20 cellular contexts compared by ENCODE assay signal in the genomic region with DNA sequence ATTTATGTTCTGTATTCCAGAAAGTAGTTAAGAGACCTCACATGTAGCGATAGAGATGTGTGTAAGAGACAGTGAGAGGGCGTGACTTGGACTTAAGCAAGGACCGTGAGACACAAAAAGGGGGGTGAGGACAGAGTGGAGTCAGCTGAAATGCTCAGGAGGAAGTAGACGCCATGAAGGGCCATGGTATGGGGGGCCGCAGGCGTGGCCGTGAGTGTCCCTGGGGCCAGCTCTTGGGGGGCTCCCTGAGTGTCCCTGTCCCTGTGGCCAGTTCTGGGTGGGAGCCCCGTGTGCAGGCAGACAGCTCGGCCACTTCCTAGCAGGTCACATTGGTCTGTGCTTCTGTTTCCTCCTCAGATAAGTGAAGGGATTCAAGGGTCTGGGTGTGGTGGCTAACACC. TPM values are rescaled to one million over a fixed set of nuclear protein-coding genes. Genes with fewer than 3 reads are reported as not detected.
DNase-seq lines count a peak whose midpoint lies in the region; ATAC-seq, FAIRE-seq and TF ChIP-seq lines count a peak whose summit lies in the region.
"Had no signal": no experiment of that assay in that cellular context is flagged by ENCODE, and none has a peak within 500 bp of the region (broad histone marks: within the 10 kb centered on the region; RNA-seq: fewer than 3 reads in every experiment).

No MANE protein-coding gene starts in this region.

- TF ChIP-seq CTCF in right atrium auricular region (IDR thresholded peaks at IDR 0.05) = no peak
- TF ChIP-seq CTCF in fibroblast of villous mesenchyme (IDR thresholded peaks at IDR 0.05; ENCODE audit: insufficient read depth, low read depth, low read length) = no peak
- no peak for TF ChIP-seq CTCF in nephron progenitor cell (IDR thresholded peaks at IDR 0.05)

- peaks cover 54% of the 10 kb centered on the region for H3K36me3 Mint-ChIP-seq in nephron progenitor cell (ENCODE audit: low read depth)

- H3K36me3 ChIP-seq in right atrium auricular region = peaks cover 71% of the 10 kb centered on the region
- peaks cover 76 to 83% of the 10 kb centered on the region in 2 donors for H3K36me3 ChIP-seq in mucosa of rectum (ENCODE audit: control insufficient read depth in 2 of 2, insufficient read depth in 2 of 2, low read length in 2 of 2)

- no peak overlapping the region for H3K27ac Mint-ChIP-seq in nephron progenitor cell
- H3K27ac Mint-ChIP-seq: activated B cell treated with CpG ODN at 0.5 μM for 24 hours; CD4-positive, CD25-positive, alpha-beta regulatory T cell had no signal

- no peaks in the 10 kb centered on the region for H3K9me3 Mint-ChIP-seq in nephron progenitor cell
- H3K9me3 Mint-ChIP-seq: activated B cell treated with CpG ODN at 0.5 μM for 24 hours; activated T-helper 17 cell treated with anti-CD3 and anti-CD28 coated beads, Interleukin-2, amount 50 U/mL, for 72 hours had no signal

- DNase-seq in Right ventricle myocardium inferior (ENCODE audit: missing footprints) = peak; percentile 45
- DNase-seq in right atrium auricular region (ENCODE audit: low spot score) = no peak
- peak; percentile 42 for DNase-seq in fibroblast of villous mesenchyme (ENCODE audit: low read depth)
- DNase-seq in GM12891 (ENCODE audit: insufficient read length, low spot score) = no peak
- no peak for DNase-seq in AG08396 (ENCODE audit: low spot score)
- no peak for DNase-seq in nephron progenitor cell
- DNase-seq: activated B cell treated with CpG ODN at 0.5 μM for 24 hours; activated CD8-positive, alpha-beta memory T cell treated with anti-CD3 and anti-CD28 coated beads for 24 hours; CD4-positive, CD25-positive, alpha-beta regulatory T cell; DMS79; glutamatergic neuron; NCI-H2081 treated with DMSO at 0.1 percent for 48 hours; NCI-H69; occipital lobe had no signal

- H3K27ac ChIP-seq in right atrium auricular region (no peak overlapping the region), mucosa of rectum (ENCODE audit: low read depth in 2 of 2, low read length in 2 of 2) (peak overlapping the region; percentile 23 to 29)

- H3K9ac ChIP-seq in mucosa of rectum (ENCODE audit: low read depth in 1 of 2, low read length in 2 of 2) = no peak overlapping the region

- H3K27me3 ChIP-seq in right atrium auricular region = no peaks in the 10 kb centered on the region
- no peaks in the 10 kb centered on the region for H3K27me3 ChIP-seq in mucosa of rectum (ENCODE audit: control insufficient read depth in 2 of 2, insufficient read depth in 2 of 2, low read length in 2 of 2)

- H3K4me1 ChIP-seq in right atrium auricular region = no peaks in the 10 kb centered on the region
- H3K4me1 ChIP-seq in mucosa of rectum (ENCODE audit: control insufficient read depth in 2 of 2, insufficient read depth in 2 of 2, low read length in 2 of 2) = peaks cover 0 to 5% of the 10 kb centered on the region in 2 donors

- H3K9me3 ChIP-seq in right atrium auricular region = no peaks in the 10 kb centered on the region
- no peaks in the 10 kb centered on the region for H3K9me3 ChIP-seq in mucosa of rectum (ENCODE audit: control insufficient read depth in 2 of 2, low read length in 2 of 2)

- intact Hi-C loops in Right ventricle myocardium inferior (cut with DNase I) = no loop called here

- ATAC-seq in Right ventricle myocardium inferior = no peak
- no peak for ATAC-seq in HG03108 (IDR thresholded peaks at IDR 0.05; ENCODE audit: unreplicated experiment)
- ATAC-seq: activated T-helper 17 cell treated with anti-CD3 and anti-CD28 coated beads, Interleukin-2, amount 50 U/mL, for 72 hours had no signal

- H3K4me3 ChIP-seq in right atrium auricular region (no peak overlapping the region), fibroblast of villous mesenchyme (ENCODE audit: low read depth, low read length) (no peak overlapping the region), mucosa of rectum (ENCODE audit: low read length in 2 of 2) (no peak overlapping the region)

- H3K4me1 Mint-ChIP-seq in nephron progenitor cell = no peaks in the 10 kb centered on the region
- H3K4me1 Mint-ChIP-seq: activated B cell treated with CpG ODN at 0.5 μM for 24 hours had no signal

- no peak for FAIRE-seq in GM12891 (lab: Jason Lieb, UNC)
- FAIRE-seq: colon, small intestine had no signal

- TF ChIP-seq POLR2A in GM12891 (IDR thresholded peaks at IDR 0.05; ENCODE audit: low read depth, low read length) = no peak

- peaks cover 3% of the 10 kb centered on the region for H3K27me3 Mint-ChIP-seq in nephron progenitor cell (ENCODE audit: low read depth, poor library complexity)
- H3K27me3 Mint-ChIP-seq: activated B cell treated with CpG ODN at 0.5 μM for 24 hours; activated T-helper 17 cell treated with anti-CD3 and anti-CD28 coated beads, Interleukin-2, amount 50 U/mL, for 72 hours; CD4-positive, CD25-positive, alpha-beta regulatory T cell had no signal

- no peak overlapping the region for H3K4me3 Mint-ChIP-seq in nephron progenitor cell
- H3K4me3 Mint-ChIP-seq: activated B cell treated with CpG ODN at 0.5 μM for 24 hours; activated T-helper 17 cell treated with anti-CD3 and anti-CD28 coated beads, Interleukin-2, amount 50 U/mL, for 72 hours; CD4-positive, CD25-positive, alpha-beta regulatory T cell had no signal

TF ChIP-seq in GM12891, 5 proteins besides CTCF, POLR2A, EP300 and RAD21:
- no peak for TF ChIP-seq PAX5 (IDR thresholded peaks at IDR 0.05; ENCODE audit: insufficient read depth, low read length, severe bottlenecking)
- TF ChIP-seq POLR2AphosphoS5 (IDR thresholded peaks at IDR 0.05; ENCODE audit: low read depth, low read length) = no peak
- no peak for TF ChIP-seq TAF1 (IDR thresholded peaks at IDR 0.05; ENCODE audit: low read depth, low read length)
- TF ChIP-seq SPI1 (IDR thresholded peaks at IDR 0.05; ENCODE audit: low read depth, low read length) = no peak
- no peak for TF ChIP-seq POU2F2 (IDR thresholded peaks at IDR 0.05; ENCODE audit: low read depth, low read length)

RNA-seq across cellular contexts. Expression of gene MSANTD1, which starts 23.0 kb away (rescaled TPM):
- 0.51 TPM for total RNA-seq in Right ventricle myocardium inferior
- not detected for total RNA-seq in right atrium auricular region
- total RNA-seq in fibroblast of villous mesenchyme = 0.64 and 0.86 TPM in 2 replicates
- polyA plus RNA-seq in GM12891 (2012; ENCODE audit: low read depth, missing spikeins) = 1.1 TPM
- total RNA-seq: epithelial cell of proximal tubule had no signal

Comparison
In these comparisons a context has a peak if more than half of its experiments do, and no peak if none do; other contexts are left out.
1. DNase-seq: peak in Right ventricle myocardium inferior (single experiment) and fibroblast of villous mesenchyme (single experiment); none in right atrium auricular region (single experiment), GM12891 (single experiment), AG08396 (single experiment) and nephron progenitor cell (single experiment).
2. H3K27ac ChIP-seq: peak in mucosa of rectum (2 of 2); none in right atrium auricular region (0 of 2).